Comparison of ENCODE assay signal across 30 cellular contexts in the genomic region with DNA sequence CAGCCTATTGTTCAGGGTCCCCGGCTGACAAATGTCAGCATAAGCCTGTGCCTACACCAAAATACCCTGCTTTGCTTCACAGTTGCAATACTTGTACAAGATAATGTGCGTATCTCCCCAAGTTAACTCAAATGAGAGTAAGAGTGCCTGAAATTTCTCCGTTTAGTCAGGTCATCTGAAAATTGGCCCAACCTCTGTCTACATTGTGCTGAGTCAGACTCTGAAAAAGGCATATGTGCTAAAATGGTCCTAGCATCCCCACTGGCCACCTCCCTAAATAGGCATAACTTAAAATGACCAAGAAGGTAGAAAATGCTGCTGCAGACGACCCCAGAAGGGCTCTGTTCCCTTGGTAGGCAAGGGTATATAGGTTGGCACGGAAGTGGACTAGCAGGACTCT.
"Had no signal": no experiment of that assay in that cellular context is flagged by ENCODE, and none has a peak within 500 bp of the region (broad histone marks: within the 10 kb centered on the region; RNA-seq: fewer than 3 reads in every experiment).

No MANE protein-coding gene starts in this region.

- H3K36me3 ChIP-seq: neutrophil, pancreas, prostate gland, spleen, suprapubic skin, tibial artery, transverse colon, upper lobe of right lung, uterus had no signal

- H3K36me3 Mint-ChIP-seq: naive B cell; stimulated activated memory B cell treated with anti-CD40 and anti-IgM and Interleukin-4, amounts not matched to agents 10 μg/mL and 1 μg/mL and 100 μg/mL, for 72 hours; type B pancreatic cell had no signal

- H3K4me3 Mint-ChIP-seq: naive B cell; naive thymus-derived CD8-positive, alpha-beta T cell; natural killer cell treated with Interleukin-12 subunit alpha and Interleukin-12 subunit beta and Interleukin-15 and Interleukin-18, amount 100 ng/mL, for 72 hours; nephron progenitor cell; stimulated activated memory B cell treated with anti-CD40 and anti-IgM and Interleukin-4, amounts not matched to agents 10 μg/mL and 1 μg/mL and 100 μg/mL, for 72 hours; stimulated activated naive CD8-positive, alpha-beta T cell treated with anti-CD3 and anti-CD28 coated beads, Interleukin-15, amount 100 ng/mL, for 72 hours; type B pancreatic cell had no signal

- H3K4me3 ChIP-seq: pancreas, prostate gland, skin epidermis, smooth muscle cell, spleen, suprapubic skin, testis, tibial artery, transverse colon, upper lobe of right lung, uterus had no signal

- H3K27me3 Mint-ChIP-seq: naive B cell; naive thymus-derived CD8-positive, alpha-beta T cell; natural killer cell treated with Interleukin-12 subunit alpha and Interleukin-12 subunit beta and Interleukin-15 and Interleukin-18, amount 100 ng/mL, for 72 hours; stimulated activated memory B cell treated with anti-CD40 and anti-IgM and Interleukin-4, amounts not matched to agents 10 μg/mL and 1 μg/mL and 100 μg/mL, for 72 hours; stimulated activated naive CD8-positive, alpha-beta T cell treated with anti-CD3 and anti-CD28 coated beads, Interleukin-15, amount 100 ng/mL, for 72 hours; type B pancreatic cell had no signal

- H3K4me1 ChIP-seq: pancreas, prostate gland, spleen, suprapubic skin, testis, tibial artery, transverse colon, upper lobe of right lung, uterus had no signal

- ATAC-seq: naive thymus-derived CD8-positive, alpha-beta T cell; natural killer cell treated with Interleukin-12 subunit alpha and Interleukin-12 subunit beta and Interleukin-15 and Interleukin-18, amount 100 ng/mL, for 72 hours; pancreas; right cardiac atrium; sciatic nerve; stimulated activated memory B cell treated with anti-CD40 and anti-IgM and Interleukin-4, amounts not matched to agents 10 μg/mL and 1 μg/mL and 100 μg/mL, for 72 hours; stimulated activated naive CD8-positive, alpha-beta T cell treated with anti-CD3 and anti-CD28 coated beads, Interleukin-15, amount 100 ng/mL, for 72 hours; stimulated activated naive CD8-positive, alpha-beta T cell treated with anti-CD3 and anti-CD28 coated beads, Interleukin-15, Interleukin-2, amounts not matched to agents 100 U/mL and 50 U/mL, for 24 hours; upper lobe of right lung had no signal

- H3K27ac ChIP-seq: neutrophil, pancreas, prostate gland, skin epidermis, spleen, suprapubic skin, testis, tibial artery, transverse colon, upper lobe of right lung, uterus had no signal

- DNase-seq: naive B cell; naive thymus-derived CD8-positive, alpha-beta T cell; nephron progenitor cell; nucleus accumbens; pancreas; right cardiac atrium; spleen; stimulated activated CD4-positive, alpha-beta T cell treated with anti-CD3 and anti-CD28 coated beads, Interleukin-12 subunit alpha, Interleukin-12 subunit beta, amount 100 ng/mL, for 4 hours; stimulated activated CD4-positive, alpha-beta T cell treated with anti-CD3 and anti-CD28 coated beads, Interleukin-1b, Interleukin-23, amount 100 ng/mL, for 48 hours; stimulated activated CD4-positive, alpha-beta T cell treated with anti-CD3 and anti-CD28 coated beads, Interleukin-4, amount 100 ng/mL, for 1 hour; stimulated activated CD4-positive, alpha-beta T cell treated with anti-CD3 and anti-CD28 coated beads, Interleukin-4, amount 100 ng/mL, for 4 hours; stimulated activated CD8-positive, alpha-beta memory T cell treated with anti-CD3 and anti-CD28 coated beads, Interleukin-4, amount 100 ng/mL, for 48 hours; stimulated activated naive CD4-positive, alpha-beta T cell; stimulated activated naive CD8-positive, alpha-beta T cell treated with anti-CD3 and anti-CD28 coated beads, Interleukin-15, amount 100 ng/mL, for 72 hours; stimulated activated naive CD8-positive, alpha-beta T cell treated with anti-CD3 and anti-CD28 coated beads, Interleukin-15, Interleukin-2, amounts not matched to agents 100 U/mL and 50 U/mL, for 24 hours; substantia nigra; testis; tibial artery; transverse colon; upper lobe of right lung; uterus had no signal

- H3K9me3 ChIP-seq: neutrophil, pancreas, prostate gland, testis, uterus had no signal

- H3K27me3 ChIP-seq: neutrophil, pancreas, spleen, suprapubic skin, testis, tibial artery, transverse colon, upper lobe of right lung, uterus had no signal

- H3K4me2 ChIP-seq: smooth muscle cell had no signal

- H3K27ac Mint-ChIP-seq: naive B cell; naive thymus-derived CD8-positive, alpha-beta T cell; natural killer cell treated with Interleukin-12 subunit alpha and Interleukin-12 subunit beta and Interleukin-15 and Interleukin-18, amount 100 ng/mL, for 72 hours; nephron progenitor cell; stimulated activated memory B cell treated with anti-CD40 and anti-IgM and Interleukin-4, amounts not matched to agents 10 μg/mL and 1 μg/mL and 100 μg/mL, for 72 hours; stimulated activated naive CD8-positive, alpha-beta T cell treated with anti-CD3 and anti-CD28 coated beads, Interleukin-15, amount 100 ng/mL, for 72 hours; type B pancreatic cell had no signal

- H3K4me1 Mint-ChIP-seq: naive B cell; naive thymus-derived CD8-positive, alpha-beta T cell; nephron progenitor cell; stimulated activated memory B cell treated with anti-CD40 and anti-IgM and Interleukin-4, amounts not matched to agents 10 μg/mL and 1 μg/mL and 100 μg/mL, for 72 hours; stimulated activated naive CD8-positive, alpha-beta T cell treated with anti-CD3 and anti-CD28 coated beads, Interleukin-15, amount 100 ng/mL, for 72 hours had no signal
